27 cellular contexts compared by ENCODE assay signal in the genomic region with DNA sequence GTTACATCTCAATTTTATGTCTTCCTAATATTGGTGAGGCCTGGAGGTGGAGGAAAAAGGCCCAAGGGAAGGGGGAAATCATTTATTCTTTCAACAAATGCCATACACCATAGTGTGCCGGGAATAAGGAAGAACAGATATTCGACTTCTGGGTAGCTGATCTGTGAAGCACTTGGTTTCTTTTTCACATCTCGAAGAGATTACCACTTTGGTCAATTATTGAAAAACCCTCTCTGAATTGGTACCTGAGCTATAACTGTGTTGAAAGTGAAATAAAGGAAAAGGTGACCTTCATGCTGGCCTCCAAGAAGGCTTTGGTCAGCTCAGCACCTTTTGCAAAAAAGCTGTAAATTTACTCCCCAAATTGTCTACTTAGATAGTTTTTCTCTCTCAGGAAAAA.
DNase-seq lines count a peak whose midpoint lies in the region; ATAC-seq lines count a peak whose summit lies in the region.
"Had no signal": no experiment of that assay in that cellular context is flagged by ENCODE, and none has a peak within 500 bp of the region (broad histone marks: within the 10 kb centered on the region; RNA-seq: fewer than 3 reads in every experiment).

No MANE protein-coding gene starts in this region.

- ATAC-seq in GM18870 (IDR thresholded peaks at IDR 0.05; ENCODE audit: unreplicated experiment) (peak; percentile 79), GM19468 (IDR thresholded peaks at IDR 0.05; ENCODE audit: extremely low read depth, unreplicated experiment) (peak; percentile 43), HG03064 (IDR thresholded peaks at IDR 0.05; ENCODE audit: low read depth, unreplicated experiment) (peak; percentile 56), HG03571 (IDR thresholded peaks at IDR 0.05; ENCODE audit: unreplicated experiment) (peak; percentile 87), HG02852 (IDR thresholded peaks at IDR 0.05; ENCODE audit: unreplicated experiment) (no peak), GM19467 (IDR thresholded peaks at IDR 0.05; ENCODE audit: unreplicated experiment) (no peak)
- ATAC-seq: HepG2, natural killer cell, PC-3, SK-N-SH treated with all-trans-retinoic acid at 6 μM for 48 hours had no signal

- DNase-seq in DMS153 (lab: John Stamatoyannopoulos, UW) (no peak), NCI-H1417 treated with DMSO at 0.1 percent for 48 hours (lab: John Stamatoyannopoulos, UW) (no peak)
- DNase-seq: activated B cell treated with CpG ODN at 0.5 μM for 24 hours; activated CD4-positive, alpha-beta T cell treated with anti-CD3 and anti-CD28 coated beads, Interleukin-2, amount 10 ng/mL, durations not matched to agents 7 days and 5 days; activated effector memory CD4-positive, alpha-beta T cell treated with Interleukin-2 at 50 U/mL for 16 hours; activated T-cell treated with anti-CD3 and anti-CD28 coated beads, Interleukin-2, amount 50 U/mL, for 1 hour; AML-193; CD4-positive, alpha-beta memory T cell; GOT3; hippocampal formation; natural killer cell; NCI-H1417; NCI-H2081 treated with DMSO at 0.1 percent for 48 hours; NCI-H2227 treated with DMSO at 0.1 percent for 48 hours; NCI-H526 treated with DMSO at 0.1 percent for 48 hours; occipital lobe; PC-3; stimulated activated CD4-positive, alpha-beta T cell treated with anti-CD3 and anti-CD28 coated beads, Interleukin-4, amount 100 ng/mL, for 24 hours; tibial artery had no signal

Comparison
In these comparisons a context has a peak if more than half of its experiments do, and no peak if none do; other contexts are left out.
1. ATAC-seq: peak in GM18870 (single experiment), GM19468 (single experiment), HG03064 (single experiment) and HG03571 (single experiment); none in HG02852 (single experiment) and GM19467 (single experiment).